Comparison of ENCODE assay signal across 27 cellular contexts in genomic region chr22:22460060-22460459, GRCh38. TPM values are rescaled to one million over a fixed set of nuclear protein-coding genes. Genes with fewer than 3 reads are reported as not detected.
"Had no signal": no experiment of that assay in that cellular context is flagged by ENCODE, and none has a peak within 500 bp of the region (broad histone marks: within the 10 kb centered on the region; RNA-seq: fewer than 3 reads in every experiment).

No MANE protein-coding gene starts in this region.

- H3K9me3 ChIP-seq: colonic mucosa had no signal

- H3K4me3 ChIP-seq: ascending aorta, breast epithelium, cardiac muscle cell, colonic mucosa, gastrocnemius medialis, heart left ventricle had no signal

- H3K4me1 ChIP-seq: ascending aorta, breast epithelium, colonic mucosa, gastrocnemius medialis, heart left ventricle had no signal

- H3K27ac ChIP-seq: ascending aorta, breast epithelium, cardiac muscle cell, colonic mucosa, gastrocnemius medialis, heart left ventricle had no signal

- H3K36me3 ChIP-seq: ascending aorta, breast epithelium, cardiac muscle cell, colonic mucosa, gastrocnemius medialis, heart left ventricle had no signal

- H3K36me3 Mint-ChIP-seq: activated naive CD4-positive, alpha-beta T cell treated with anti-CD3 and anti-CD28 coated beads, Interleukin-2, amount 10 ng/mL, durations not matched to agents 7 days and 5 days; brain had no signal

- ATAC-seq: activated naive CD4-positive, alpha-beta T cell treated with anti-CD3 and anti-CD28 coated beads, Interleukin-2, amount 50 U/mL, for 72 hours; activated T-cell treated with anti-CD3 and anti-CD28 coated beads, Interleukin-2, amount 50 U/mL, for 72 hours; esophagus mucosa; gastrocnemius medialis; heart left ventricle had no signal

- H3K27me3 ChIP-seq: ascending aorta, cardiac muscle cell, colonic mucosa had no signal

- H3K27ac Mint-ChIP-seq: activated CD4-positive, alpha-beta memory T cell treated with anti-CD3 and anti-CD28 coated beads, Interleukin-2, amount 10 ng/mL, durations not matched to agents 7 days and 5 days; activated CD4-positive, alpha-beta T cell treated with anti-CD3 and anti-CD28 coated beads, Interleukin-2, amount 10 ng/mL, durations not matched to agents 7 days and 5 days; activated naive CD4-positive, alpha-beta T cell treated with anti-CD3 and anti-CD28 coated beads, Interleukin-2, amount 10 ng/mL, durations not matched to agents 7 days and 5 days; activated naive CD4-positive, alpha-beta T cell treated with anti-CD3 and anti-CD28 coated beads, Interleukin-2, amount 50 U/mL, for 72 hours; activated naive CD8-positive, alpha-beta T cell treated with anti-CD3 and anti-CD28 coated beads, Interleukin-2, amount 10 ng/mL, durations not matched to agents 7 days and 5 days; activated T-cell treated with anti-CD3 and anti-CD28 coated beads, Interleukin-2, amount 50 U/mL, for 24 hours; activated T-cell treated with anti-CD3 and anti-CD28 coated beads, Interleukin-2, amount 50 U/mL, for 72 hours; brain had no signal

- DNase-seq: activated CD4-positive, alpha-beta memory T cell treated with anti-CD3 and anti-CD28 coated beads, Interleukin-2, amount 10 ng/mL, durations not matched to agents 7 days and 5 days; activated CD4-positive, alpha-beta T cell treated with anti-CD3 and anti-CD28 coated beads for 1 hour; activated CD4-positive, alpha-beta T cell treated with anti-CD3 and anti-CD28 coated beads for 4 hours; activated CD4-positive, alpha-beta T cell treated with anti-CD3 and anti-CD28 coated beads, Interleukin-2, amount 10 ng/mL, durations not matched to agents 7 days and 5 days; activated CD4-positive, alpha-beta T cell treated with anti-CD3 and anti-CD28 coated beads, Interleukin-2, amount 50 U/mL, for 4 hours; activated CD8-positive, alpha-beta memory T cell treated with anti-CD3 and anti-CD28 coated beads, Interleukin-2, amount 50 U/mL, for 48 hours; activated gamma-delta T cell; activated naive CD4-positive, alpha-beta T cell; activated naive CD4-positive, alpha-beta T cell treated with anti-CD3 and anti-CD28 coated beads, Interleukin-2, amount 10 ng/mL, durations not matched to agents 7 days and 5 days; activated naive CD8-positive, alpha-beta T cell treated with anti-CD3 and anti-CD28 coated beads, Interleukin-2, amount 10 ng/mL, durations not matched to agents 7 days and 5 days; activated T-cell treated with anti-CD3 and anti-CD28 coated beads for 4 hours; activated T-cell treated with anti-CD3 and anti-CD28 coated beads, Interleukin-2, amount 50 U/mL, for 24 hours; activated T-cell treated with anti-CD3 and anti-CD28 coated beads, Interleukin-2, amount 50 U/mL, for 72 hours; central memory CD4-positive, alpha-beta T cell; cerebellar nuclear complex; colonic mucosa; effector CD8-positive, alpha-beta T cell; gastrocnemius medialis; glutamatergic neuron; heart left ventricle; T-helper 2 cell had no signal

- H3K4me1 Mint-ChIP-seq: activated CD4-positive, alpha-beta memory T cell treated with anti-CD3 and anti-CD28 coated beads, Interleukin-2, amount 10 ng/mL, durations not matched to agents 7 days and 5 days; activated CD4-positive, alpha-beta T cell treated with anti-CD3 and anti-CD28 coated beads, Interleukin-2, amount 10 ng/mL, durations not matched to agents 7 days and 5 days; activated naive CD4-positive, alpha-beta T cell treated with anti-CD3 and anti-CD28 coated beads, Interleukin-2, amount 10 ng/mL, durations not matched to agents 7 days and 5 days; activated naive CD8-positive, alpha-beta T cell treated with anti-CD3 and anti-CD28 coated beads, Interleukin-2, amount 10 ng/mL, durations not matched to agents 7 days and 5 days had no signal

- H3K4me3 Mint-ChIP-seq: activated CD4-positive, alpha-beta memory T cell treated with anti-CD3 and anti-CD28 coated beads, Interleukin-2, amount 10 ng/mL, durations not matched to agents 7 days and 5 days; activated CD4-positive, alpha-beta T cell treated with anti-CD3 and anti-CD28 coated beads, Interleukin-2, amount 10 ng/mL, durations not matched to agents 7 days and 5 days; activated naive CD4-positive, alpha-beta T cell treated with anti-CD3 and anti-CD28 coated beads, Interleukin-2, amount 10 ng/mL, durations not matched to agents 7 days and 5 days; activated naive CD8-positive, alpha-beta T cell treated with anti-CD3 and anti-CD28 coated beads, Interleukin-2, amount 10 ng/mL, durations not matched to agents 7 days and 5 days; activated T-cell treated with anti-CD3 and anti-CD28 coated beads, Interleukin-2, amount 50 U/mL, for 24 hours; activated T-cell treated with anti-CD3 and anti-CD28 coated beads, Interleukin-2, amount 50 U/mL, for 72 hours; brain had no signal

RNA-seq across cellular contexts. Expression of gene ZNF280B, which starts 48.5 kb away (rescaled TPM):
- total RNA-seq: ascending aorta had no signal
